ENCODE assay signal across 8 cellular contexts in the genomic region with DNA sequence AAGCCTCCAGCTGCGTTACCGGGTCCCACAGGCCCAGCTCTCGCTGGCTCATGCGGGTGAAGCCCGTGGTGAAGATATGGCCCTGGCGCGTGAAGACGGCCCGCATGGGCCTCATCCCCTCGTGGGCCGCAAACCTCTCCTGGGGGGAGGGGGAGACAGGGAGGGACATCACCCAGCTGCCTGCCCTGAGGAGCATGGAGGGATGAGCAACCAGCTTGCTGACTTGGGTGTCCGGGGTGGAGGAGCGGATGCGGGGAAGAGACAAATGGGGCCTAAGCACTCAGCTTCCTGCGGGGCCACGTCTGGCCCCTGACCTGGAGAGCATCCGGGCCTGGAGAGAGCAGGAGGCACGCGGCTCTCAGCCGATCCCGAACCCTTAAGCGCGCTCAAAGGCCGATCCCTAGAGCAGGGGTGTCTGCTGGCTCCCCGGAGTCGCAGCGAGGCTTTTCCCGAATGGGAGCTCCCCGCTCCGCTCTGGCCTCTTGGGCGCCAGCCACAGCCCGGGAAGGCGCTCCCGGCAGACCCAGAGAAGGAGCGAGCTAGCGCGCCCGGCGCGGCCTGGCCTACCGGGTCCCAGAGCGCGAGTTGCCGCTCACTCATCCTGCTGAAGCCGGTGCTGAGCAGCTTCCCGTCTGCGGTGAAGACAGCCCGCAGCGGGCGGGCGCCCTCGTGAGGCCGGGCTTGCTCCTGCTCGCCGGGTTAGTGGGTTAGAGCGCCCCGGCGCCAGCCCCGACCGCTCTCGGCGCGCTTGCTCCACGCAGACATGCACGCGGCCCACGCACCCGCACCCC. TPM values are rescaled to one million over a fixed set of nuclear protein-coding genes. Genes with fewer than 3 reads are reported as not detected.
DNase-seq lines count a peak whose midpoint lies in the region; ATAC-seq lines count a peak whose summit lies in the region.

No MANE protein-coding gene starts in this region.

- peak overlapping the region; percentile 43 for H3K27ac ChIP-seq in CD4-positive, alpha-beta memory T cell (ENCODE audit: low read depth, low read length)
- H3K27ac ChIP-seq in muscle layer of duodenum (ENCODE audit: low read length) (no peak overlapping the region), SJCRH30 (no peak overlapping the region)

- peak overlapping the region; percentile 61 to 89 for H3K4me3 ChIP-seq in CD4-positive, alpha-beta memory T cell (ENCODE audit: low read length in 2 of 2)
- H3K4me3 ChIP-seq in muscle layer of duodenum (ENCODE audit: low read depth in 1 of 2, low read length in 2 of 2) (peak overlapping the region; percentile 39 to 49), SJCRH30 (no peak overlapping the region)

- H3K4me1 Mint-ChIP-seq in CD4-positive, alpha-beta memory T cell: peaks cover 20 to 54% (median 35%) of the 10 kb centered on the region in 4 donors
- peaks cover 49% of the 10 kb centered on the region for H3K4me1 Mint-ChIP-seq in stimulated activated effector memory CD8-positive, alpha-beta T cell treated with anti-CD3 and anti-CD28 coated beads, Interleukin-12 subunit alpha, Interleukin-12 subunit beta, amount 100 ng/mL, for 72 hours

- ATAC-seq in HG02642 (IDR thresholded peaks at IDR 0.05; ENCODE audit: poor library complexity, unreplicated experiment): peak; percentile 1
- peak; percentile 62 for ATAC-seq in esophagus mucosa
- ATAC-seq in stimulated activated effector memory CD8-positive, alpha-beta T cell treated with anti-CD3 and anti-CD28 coated beads, Interleukin-12 subunit alpha, Interleukin-12 subunit beta, amount 100 ng/mL, for 72 hours: peak; percentile 60

- peaks cover 0 to 1% of the 10 kb centered on the region in 2 donors for H3K36me3 Mint-ChIP-seq in CD4-positive, alpha-beta memory T cell
- peaks cover 28% of the 10 kb centered on the region for H3K36me3 Mint-ChIP-seq in stimulated activated effector memory CD8-positive, alpha-beta T cell treated with anti-CD3 and anti-CD28 coated beads, Interleukin-12 subunit alpha, Interleukin-12 subunit beta, amount 100 ng/mL, for 72 hours

- peak; percentile 85 to 90 (median 87) for DNase-seq in CD4-positive, alpha-beta memory T cell
- DNase-seq in NCI-H774 (lab: John Stamatoyannopoulos, UW) (peak; percentile 71), SJCRH30 (no peak)
- peak; percentile 93 for DNase-seq in activated T-cell treated with anti-CD3 and anti-CD28 coated beads, Interleukin-2, amount 50 U/mL, for 1 hour
- DNase-seq in stimulated activated effector memory CD8-positive, alpha-beta T cell treated with anti-CD3 and anti-CD28 coated beads, Interleukin-12 subunit alpha, Interleukin-12 subunit beta, amount 100 ng/mL, for 72 hours (ENCODE audit: low spot score in 2 of 2): peak; percentile 86 to 92

- peak overlapping the region; percentile 69 to 89 (median 81) for H3K27ac Mint-ChIP-seq in CD4-positive, alpha-beta memory T cell
- peak overlapping the region; percentile 85 for H3K27ac Mint-ChIP-seq in stimulated activated effector memory CD8-positive, alpha-beta T cell treated with anti-CD3 and anti-CD28 coated beads, Interleukin-12 subunit alpha, Interleukin-12 subunit beta, amount 100 ng/mL, for 72 hours

- H3K4me3 Mint-ChIP-seq in CD4-positive, alpha-beta memory T cell: peak overlapping the region; percentile 82 to 94 (median 92)
- peak overlapping the region; percentile 82 for H3K4me3 Mint-ChIP-seq in stimulated activated effector memory CD8-positive, alpha-beta T cell treated with anti-CD3 and anti-CD28 coated beads, Interleukin-12 subunit alpha, Interleukin-12 subunit beta, amount 100 ng/mL, for 72 hours

- intact Hi-C loops in CD4-positive, alpha-beta memory T cell (cut with micrococcal nuclease): loop anchor here (1.0 to 10.0 kb wide), 5 partner anchors 89 to 477 kb away; partner anchors contain the start of gene SSH2

- H3K9me3 ChIP-seq in CD4-positive, alpha-beta memory T cell (ENCODE audit: control insufficient read depth in 1 of 2, low read length in 2 of 2): no peaks in the 10 kb centered on the region
- no peaks in the 10 kb centered on the region for H3K9me3 ChIP-seq in muscle layer of duodenum (ENCODE audit: control insufficient read depth in 1 of 2, low read length in 2 of 2)
- H3K9me3 ChIP-seq in SJCRH30 (replicated peaks): 0 out of 2 replicates have a peak, but pooled peaks cover 2% of the 10 kb centered on the region

- no peaks in the 10 kb centered on the region for H3K27me3 ChIP-seq in CD4-positive, alpha-beta memory T cell (ENCODE audit: insufficient read depth, low read length)
- H3K27me3 ChIP-seq in muscle layer of duodenum (ENCODE audit: low read depth, low read length): peaks cover 12% of the 10 kb centered on the region
- no peaks in the 10 kb centered on the region for H3K27me3 ChIP-seq in SJCRH30

- H3K9me3 Mint-ChIP-seq in CD4-positive, alpha-beta memory T cell: no peaks in the 10 kb centered on the region
- H3K9me3 Mint-ChIP-seq in stimulated activated effector memory CD8-positive, alpha-beta T cell treated with anti-CD3 and anti-CD28 coated beads, Interleukin-12 subunit alpha, Interleukin-12 subunit beta, amount 100 ng/mL, for 72 hours: no peaks in the 10 kb centered on the region

- CTCF ChIA-PET in CD4-positive, alpha-beta memory T cell (lab: Charles Lee; ENCODE audit: partially characterized antibody): interaction anchor here (0.7 to 22.5 kb wide), 43 partner anchors 8 to 323 kb away, joined by 3 to 523 read pairs (median 5); partner anchors contain the start of genes ABHD15, ANKRD13B, NUFIP2 and SSH2

- POLR2A ChIA-PET in CD4-positive, alpha-beta memory T cell (lab: Charles Lee; ENCODE audit: partially characterized antibody): interaction anchor here (0.5 to 6.9 kb wide), 33 partner anchors 8 to 1696 kb away, joined by 3 to 127 read pairs (median 5); partner anchors contain the start of genes ABHD15, ANKRD13B, BLMH and EVI2B

- H3K36me3 ChIP-seq in CD4-positive, alpha-beta memory T cell (ENCODE audit: insufficient read depth, low read length): no peaks in the 10 kb centered on the region
- no peaks in the 10 kb centered on the region for H3K36me3 ChIP-seq in muscle layer of duodenum (ENCODE audit: control insufficient read depth in 1 of 2, insufficient read depth in 2 of 2, low read length in 2 of 2)
- peaks cover 26% of the 10 kb centered on the region for H3K36me3 ChIP-seq in SJCRH30

- H3K27me3 Mint-ChIP-seq in CD4-positive, alpha-beta memory T cell: no peaks in the 10 kb centered on the region

- H3K4me1 ChIP-seq in CD4-positive, alpha-beta memory T cell (ENCODE audit: insufficient read depth, low read length): peaks cover 65% of the 10 kb centered on the region
- H3K4me1 ChIP-seq in muscle layer of duodenum (ENCODE audit: control insufficient read depth in 1 of 2, insufficient read depth in 2 of 2, low read length in 2 of 2) (peaks cover 27 to 92% of the 10 kb centered on the region in 2 donors), SJCRH30 (peaks cover 22% of the 10 kb centered on the region)

RNA-seq across cellular contexts. Expression of gene CORO6, which starts 5.0 kb away (rescaled TPM):
- 1 to 10 TPM; 1.6 to 2.2 TPM for total RNA-seq in CD4-positive, alpha-beta memory T cell
- not detected for polyA plus RNA-seq in CD4-positive, alpha-beta memory T cell
- total RNA-seq in esophagus mucosa: 1.4 TPM
- 11.7 and 14.7 TPM in 2 replicates for total RNA-seq in SJCRH30 (2014; rRNA removed; shearing (Covaris generic))

RNA-seq across cellular contexts. Expression of gene ANKRD13B, which starts 24.7 kb away (rescaled TPM):
- total RNA-seq in CD4-positive, alpha-beta memory T cell: 1 to 10 TPM; 1.3 to 2.3 TPM
- polyA plus RNA-seq in CD4-positive, alpha-beta memory T cell: not detected
- total RNA-seq in esophagus mucosa: 2.7 TPM
- 18.1 and 19.2 TPM in 2 replicates for total RNA-seq in SJCRH30 (2014; rRNA removed; shearing (Covaris generic))

RNA-seq across cellular contexts. Expression of gene GIT1, which starts 28.2 kb away (rescaled TPM):
- total RNA-seq in CD4-positive, alpha-beta memory T cell: 10 to 100 TPM; 78.9 to 82.8 TPM
- polyA plus RNA-seq in CD4-positive, alpha-beta memory T cell: 10 to 100 TPM in 1 of 2 donors, 1 to 10 TPM in 1; 4.2 to 24.9 TPM
- 28.7 TPM for total RNA-seq in esophagus mucosa
- 42.4 and 42.6 TPM in 2 replicates for total RNA-seq in SJCRH30 (2014; rRNA removed; shearing (Covaris generic))

RNA-seq across cellular contexts. Expression of gene TP53I13, which starts 49.2 kb away (rescaled TPM):
- 100 to 1,000 TPM; 149 to 158 TPM for total RNA-seq in CD4-positive, alpha-beta memory T cell
- 10 to 100 TPM; 31.5 to 47.5 TPM for polyA plus RNA-seq in CD4-positive, alpha-beta memory T cell
- total RNA-seq in esophagus mucosa: 13.4 TPM
- total RNA-seq in SJCRH30 (2014; rRNA removed; shearing (Covaris generic)): 45.0 and 48.0 TPM in 2 replicates

RNA-seq across cellular contexts. Expression of gene ABHD15, which starts 50.8 kb away (rescaled TPM):
- 10 to 100 TPM; 18.1 to 18.8 TPM for total RNA-seq in CD4-positive, alpha-beta memory T cell
- 10 to 100 TPM in 1 of 2 donors, 1 to 10 TPM in 1; 8.2 to 13.5 TPM for polyA plus RNA-seq in CD4-positive, alpha-beta memory T cell
- total RNA-seq in esophagus mucosa: 2.5 TPM
- 16.2 and 18.5 TPM in 2 replicates for total RNA-seq in SJCRH30 (2014; rRNA removed; shearing (Covaris generic))

Comparison
In these comparisons a context has a peak if more than half of its experiments do, and no peak if none do; other contexts are left out.
1. DNase-seq: peak in CD4-positive, alpha-beta memory T cell (5 of 5), NCI-H774 (single experiment), activated T-cell treated with anti-CD3 and anti-CD28 coated beads, Interleukin-2, amount 50 U/mL, for 1 hour (single experiment) and stimulated activated effector memory CD8-positive, alpha-beta T cell treated with anti-CD3 and anti-CD28 coated beads, Interleukin-12 subunit alpha, Interleukin-12 subunit beta, amount 100 ng/mL, for 72 hours (2 of 2); none in SJCRH30 (0 of 2).
2. ATAC-seq: peak in every context shown above with its lines; median percentile 62 in esophagus mucosa; 60 in stimulated activated effector memory CD8-positive, alpha-beta T cell treated with anti-CD3 and anti-CD28 coated beads, Interleukin-12 subunit alpha, Interleukin-12 subunit beta, amount 100 ng/mL, for 72 hours; 1 in HG02642.